Comparison of ENCODE assay signal across 1 cellular context in the genomic region with DNA sequence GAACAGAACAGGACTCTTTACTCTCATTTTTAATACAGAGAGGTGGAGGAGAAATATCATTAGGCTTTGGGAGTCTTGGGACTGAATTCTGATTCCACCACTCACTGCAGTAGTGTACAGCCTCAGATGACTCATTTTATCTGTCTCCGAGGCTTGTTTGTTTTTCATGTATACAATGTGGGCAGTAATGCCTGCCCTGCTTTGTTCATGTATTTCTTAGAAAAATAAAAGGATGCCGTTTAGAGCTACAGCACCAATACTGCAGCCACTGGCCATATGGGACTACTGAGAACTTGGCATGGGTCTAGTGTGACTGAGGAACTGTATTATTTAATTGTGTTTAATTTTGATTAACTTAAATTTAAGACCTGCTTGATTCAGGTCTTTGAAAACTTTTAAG.
TF ChIP-seq lines count a peak whose summit lies in the region.

No MANE protein-coding gene starts in this region.

TF ChIP-seq in HepG2, 621 proteins besides CTCF, POLR2A, EP300 and RAD21 (continued from another document):
- TF ChIP-seq, protein P1, sequence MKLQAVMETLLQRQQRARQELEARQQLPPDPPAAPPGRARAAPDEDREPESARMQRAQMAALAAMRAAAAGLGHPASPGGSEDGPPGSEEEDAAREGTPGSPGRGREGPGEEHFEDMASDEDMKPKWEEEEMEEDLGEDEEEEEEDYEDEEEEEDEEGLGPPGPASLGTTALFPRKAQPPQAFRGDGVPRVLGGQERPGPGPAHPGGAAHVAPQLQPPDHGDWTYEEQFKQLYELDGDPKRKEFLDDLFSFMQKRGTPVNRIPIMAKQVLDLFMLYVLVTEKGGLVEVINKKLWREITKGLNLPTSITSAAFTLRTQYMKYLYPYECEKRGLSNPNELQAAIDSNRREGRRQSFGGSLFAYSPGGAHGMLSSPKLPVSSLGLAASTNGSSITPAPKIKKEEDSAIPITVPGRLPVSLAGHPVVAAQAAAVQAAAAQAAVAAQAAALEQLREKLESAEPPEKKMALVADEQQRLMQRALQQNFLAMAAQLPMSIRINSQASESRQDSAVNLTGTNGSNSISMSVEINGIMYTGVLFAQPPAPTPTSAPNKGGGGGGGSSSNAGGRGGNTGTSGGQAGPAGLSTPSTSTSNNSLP (IDR thresholded peaks at IDR 0.05; ENCODE audit: low read depth, low read length), result peak; percentile 95
- TF ChIP-seq RXRB (CRISPR knock-in tag; IDR thresholded peaks at IDR 0.05; ENCODE audit: borderline replicate concordance), result peak; percentile 65; the same call in 1 of the 2 replicates
- TF ChIP-seq, protein P2, sequence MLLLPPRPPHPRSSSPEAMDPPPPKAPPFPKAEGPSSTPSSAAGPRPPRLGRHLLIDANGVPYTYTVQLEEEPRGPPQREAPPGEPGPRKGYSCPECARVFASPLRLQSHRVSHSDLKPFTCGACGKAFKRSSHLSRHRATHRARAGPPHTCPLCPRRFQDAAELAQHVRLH (CRISPR knock-in tag; IDR thresholded peaks at IDR 0.05; ENCODE audit: borderline replicate concordance, low read depth), result 0 out of 2 replicates have a peak, but pooled peaks have one; percentile 21
